ENCODE assay signal across 8 cellular contexts in the genomic region with DNA sequence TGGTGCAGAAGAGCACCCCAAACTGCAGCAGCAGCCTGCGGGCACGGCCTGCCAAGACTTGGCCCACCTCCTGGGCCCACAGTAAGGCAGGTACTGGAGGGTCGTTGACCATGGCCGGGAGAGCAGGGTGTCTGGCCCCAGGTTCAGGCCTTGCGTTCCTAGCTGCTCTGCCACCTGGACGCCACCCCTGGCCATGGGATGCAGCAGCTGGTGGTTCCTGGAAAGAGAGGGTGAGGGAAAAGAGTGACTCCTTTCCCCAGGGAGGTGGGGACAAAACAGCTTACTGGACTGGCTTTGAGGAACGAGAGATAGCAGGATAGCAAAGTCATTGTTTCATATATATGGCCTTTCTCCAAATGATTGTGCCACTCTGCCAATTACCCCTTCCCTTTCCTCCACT. TPM values are rescaled to one million over a fixed set of nuclear protein-coding genes. Genes with fewer than 3 reads are reported as not detected.
DNase-seq lines count a peak whose midpoint lies in the region; ATAC-seq, FAIRE-seq and TF ChIP-seq lines count a peak whose summit lies in the region.

No MANE protein-coding gene starts in this region.

- peak overlapping the region; percentile 88 for H3K4me3 ChIP-seq in HUES6 (ENCODE audit: low read depth, low read length)
- peak overlapping the region; percentile 59 to 95 (median 72) for H3K4me3 ChIP-seq in keratinocyte (ENCODE audit: control insufficient read depth in 2 of 3, extremely low read depth in 1 of 3, insufficient read depth in 2 of 3, low read depth in 1 of 3, low read length in 3 of 3)
- peak overlapping the region; percentile 82 for H3K4me3 ChIP-seq in thoracic aorta

- intact Hi-C loops in posterior vena cava (cut with DNase I): no loop called here

- peak overlapping the region; percentile 92 for H2AFZ ChIP-seq in keratinocyte (ENCODE audit: control insufficient read depth, low read length)

- peak overlapping the region; percentile 91 for H3K4me3 Mint-ChIP-seq in activated naive CD8-positive, alpha-beta T cell treated with anti-CD3 and anti-CD28 coated beads, Interleukin-2, amount 10 ng/mL, durations not matched to agents 7 days and 5 days

- no peaks in the 10 kb centered on the region for H3K9me3 Mint-ChIP-seq in activated naive CD8-positive, alpha-beta T cell treated with anti-CD3 and anti-CD28 coated beads, Interleukin-2, amount 10 ng/mL, durations not matched to agents 7 days and 5 days

- DNase-seq in Ammon's horn (ENCODE audit: low spot score) (peak; percentile 11), keratinocyte (ENCODE audit: low read depth, low spot score) (no peak), thoracic aorta (ENCODE audit: low spot score) (no peak), hippocampal formation (lab: John Stamatoyannopoulos, UW) (no peak), posterior vena cava (ENCODE audit: low spot score) (no peak)
- DNase-seq in activated naive CD8-positive, alpha-beta T cell treated with anti-CD3 and anti-CD28 coated beads, Interleukin-2, amount 10 ng/mL, durations not matched to agents 7 days and 5 days: no peak

- H3K4me2 ChIP-seq in keratinocyte (ENCODE audit: control insufficient read depth, extremely low read depth, insufficient read depth, low read depth, low read length): peak overlapping the region; percentile 99

- no peak for ATAC-seq in activated naive CD8-positive, alpha-beta T cell treated with anti-CD3 and anti-CD28 coated beads, Interleukin-2, amount 10 ng/mL, durations not matched to agents 7 days and 5 days (ENCODE audit: low read depth)
- ATAC-seq in thoracic aorta (ENCODE audit: insufficient number of reproducible peaks, low FRiP score, low read depth) (no peak), GM18861 (IDR thresholded peaks at IDR 0.05; ENCODE audit: unreplicated experiment) (no peak)

- H3K36me3 Mint-ChIP-seq in activated naive CD8-positive, alpha-beta T cell treated with anti-CD3 and anti-CD28 coated beads, Interleukin-2, amount 10 ng/mL, durations not matched to agents 7 days and 5 days: peaks cover 13% of the 10 kb centered on the region

- no peak overlapping the region for H3K27ac ChIP-seq in HUES6 (ENCODE audit: low read depth, low read length)
- H3K27ac ChIP-seq in keratinocyte (ENCODE audit: control insufficient read depth, insufficient read depth, low read length): peak overlapping the region; percentile 87
- H3K27ac ChIP-seq in thoracic aorta: peak overlapping the region; percentile 59 to 74

- H3K9ac ChIP-seq in HUES6 (ENCODE audit: low read length): peak overlapping the region; percentile 76
- H3K9ac ChIP-seq in keratinocyte (ENCODE audit: control insufficient read depth, extremely low read depth, insufficient read depth, low read length): peak overlapping the region; percentile 86

- H3K27me3 ChIP-seq in HUES6 (ENCODE audit: control insufficient read depth, insufficient read depth, low read length): no peaks in the 10 kb centered on the region
- no peaks in the 10 kb centered on the region for H3K27me3 ChIP-seq in keratinocyte (ENCODE audit: control insufficient read depth, extremely low read depth, insufficient read depth, low read length)
- H3K27me3 ChIP-seq in thoracic aorta (replicated peaks; ENCODE audit: insufficient read depth): no peaks in the 10 kb centered on the region

- FAIRE-seq in keratinocyte (lab: Jason Lieb, UNC): no peak

- dilution Hi-C loops in keratinocyte (cut with MboI; ENCODE audit: extremely low pct_ligation_motif_present, low sequenced_read_pairs): no loop called here

- no peaks in the 10 kb centered on the region for H4K20me1 ChIP-seq in keratinocyte (ENCODE audit: control insufficient read depth, extremely low read depth, insufficient read depth, low read length)

- H3K27ac Mint-ChIP-seq in activated naive CD8-positive, alpha-beta T cell treated with anti-CD3 and anti-CD28 coated beads, Interleukin-2, amount 10 ng/mL, durations not matched to agents 7 days and 5 days: peak overlapping the region; percentile 73

- peaks cover 29% of the 10 kb centered on the region for H3K36me3 ChIP-seq in HUES6 (ENCODE audit: control insufficient read depth, insufficient read depth, low read length)
- H3K36me3 ChIP-seq in keratinocyte (ENCODE audit: control insufficient read depth in 2 of 2, extremely low read depth in 1 of 2, insufficient read depth in 2 of 2, low read length in 2 of 2): peaks cover 2 to 8% of the 10 kb centered on the region in 2 experiments
- H3K36me3 ChIP-seq in thoracic aorta: peaks cover under 1% of the 10 kb centered on the region

- TF ChIP-seq CTCF in keratinocyte (optimal IDR thresholded peaks at IDR 0.05 in 1 of 3, IDR thresholded peaks at IDR 0.05 in 1 of 3, conservative IDR thresholded peaks at IDR 0.05 in 1 of 3; ENCODE audit: extremely low read depth in 1 of 3, insufficient read depth in 2 of 3, low read length in 3 of 3): peak in 2 of 3 experiments; percentile 13 to 26
- no peak for TF ChIP-seq CTCF in thoracic aorta (IDR thresholded peaks at IDR 0.05)

- peaks cover 35% of the 10 kb centered on the region for H3K4me1 Mint-ChIP-seq in activated naive CD8-positive, alpha-beta T cell treated with anti-CD3 and anti-CD28 coated beads, Interleukin-2, amount 10 ng/mL, durations not matched to agents 7 days and 5 days

- POLR2A ChIA-PET in activated naive CD8-positive, alpha-beta T cell treated with anti-CD3 and anti-CD28 coated beads, Interleukin-2, amount 10 ng/mL, durations not matched to agents 7 days and 5 days (lab: Charles Lee): interaction anchor here (0.7 to 8.3 kb wide), 18 partner anchors 9 to 176 kb away, joined by 3 to 107 read pairs (median 4); partner anchors contain the start of genes C11orf98, CSKMT, HNRNPUL2 and LBHD1

- H3K27me3 Mint-ChIP-seq in activated naive CD8-positive, alpha-beta T cell treated with anti-CD3 and anti-CD28 coated beads, Interleukin-2, amount 10 ng/mL, durations not matched to agents 7 days and 5 days: no peaks in the 10 kb centered on the region

- H3K4me1 ChIP-seq in HUES6 (ENCODE audit: control insufficient read depth, insufficient read depth, low read length) (peaks cover 20% of the 10 kb centered on the region), keratinocyte (ENCODE audit: control insufficient read depth, extremely low read depth, insufficient read depth, low read length) (peaks cover 36% of the 10 kb centered on the region), thoracic aorta (ENCODE audit: control insufficient read depth in 1 of 2, low read depth in 2 of 2) (peaks cover 12 to 39% of the 10 kb centered on the region in 2 donors)

- H3K79me2 ChIP-seq in keratinocyte (ENCODE audit: control insufficient read depth, insufficient read depth, low read length): no peaks in the 10 kb centered on the region

- no peaks in the 10 kb centered on the region for H3K9me1 ChIP-seq in keratinocyte (ENCODE audit: control insufficient read depth, extremely low read depth, insufficient read depth, low read length)

- H3K9me3 ChIP-seq in HUES6 (ENCODE audit: control insufficient read depth, insufficient read depth, low read depth, low read length) (no peaks in the 10 kb centered on the region), keratinocyte (ENCODE audit: control insufficient read depth, low read depth, low read length) (no peaks in the 10 kb centered on the region), thoracic aorta (no peaks in the 10 kb centered on the region)

RNA-seq across cellular contexts. Expression of gene BSCL2, which starts 1.8 kb away (rescaled TPM):
- total RNA-seq in activated naive CD8-positive, alpha-beta T cell treated with anti-CD3 and anti-CD28 coated beads, Interleukin-2, amount 10 ng/mL, durations not matched to agents 7 days and 5 days: 10 to 100 TPM; 29.9 to 39.4 TPM
- 21.9 to 50.5 TPM (median 38.6 TPM) in 3 replicates for polyA plus RNA-seq in keratinocyte
- polyA plus RNA-seq in keratinocyte (2011; ENCODE audit: low read depth): 3.9 TPM
- polyA plus RNA-seq in keratinocyte (2011; cell fraction: cytosol; rRNA removed): 34.8 and 37.2 TPM in 2 replicates
- 18.7 and 37.1 TPM in 2 replicates for polyA plus RNA-seq in keratinocyte (2011; cell fraction: nucleus; rRNA removed)
- 22.3 and 57.9 TPM in 2 replicates for polyA plus RNA-seq in keratinocyte (2012; ENCODE audit: low replicate concordance)
- 50.9 to 87.0 TPM (median 71.8 TPM) in 3 replicates for polyA minus RNA-seq in keratinocyte
- 55.4 TPM for polyA minus RNA-seq in keratinocyte (2011; cell fraction: cytosol; rRNA and poly(A)+ RNA removed)
- 19.2 and 19.8 TPM in 2 replicates for polyA minus RNA-seq in keratinocyte (2011; cell fraction: nucleus; rRNA and poly(A)+ RNA removed)
- total RNA-seq in thoracic aorta (10 to 100 TPM; 14.0 to 50.9 TPM), posterior vena cava (10 to 100 TPM; 30.6 to 54.8 TPM)

RNA-seq across cellular contexts. Expression of gene GNG3, which starts 2.1 kb away (rescaled TPM):
- total RNA-seq in activated naive CD8-positive, alpha-beta T cell treated with anti-CD3 and anti-CD28 coated beads, Interleukin-2, amount 10 ng/mL, durations not matched to agents 7 days and 5 days: not detected
- polyA plus RNA-seq in keratinocyte: not detected in 3 replicates
- not detected for polyA plus RNA-seq in keratinocyte (2011; ENCODE audit: low read depth)
- not detected in 2 replicates for polyA plus RNA-seq in keratinocyte (2011; cell fraction: cytosol; rRNA removed)
- polyA plus RNA-seq in keratinocyte (2011; cell fraction: nucleus; rRNA removed): not detected in 2 replicates
- polyA plus RNA-seq in keratinocyte (2012; ENCODE audit: low replicate concordance): not detected in 2 replicates
- not detected in 3 replicates for polyA minus RNA-seq in keratinocyte
- polyA minus RNA-seq in keratinocyte (2011; cell fraction: cytosol; rRNA and poly(A)+ RNA removed): not detected
- not detected in 2 replicates for polyA minus RNA-seq in keratinocyte (2011; cell fraction: nucleus; rRNA and poly(A)+ RNA removed)
- total RNA-seq in thoracic aorta (not detected), posterior vena cava (not detected)

RNA-seq across cellular contexts. Expression of gene LRRN4CL, which starts 16.1 kb away (rescaled TPM):
- under 1 TPM; 0.19 to 0.23 TPM for total RNA-seq in activated naive CD8-positive, alpha-beta T cell treated with anti-CD3 and anti-CD28 coated beads, Interleukin-2, amount 10 ng/mL, durations not matched to agents 7 days and 5 days
- polyA plus RNA-seq in keratinocyte: 0.08 TPM in 3 replicates
- not detected for polyA plus RNA-seq in keratinocyte (2011; ENCODE audit: low read depth)
- 0.04 TPM in 2 replicates for polyA plus RNA-seq in keratinocyte (2011; cell fraction: cytosol; rRNA removed)
- 0.23 and 0.28 TPM in 2 replicates for polyA plus RNA-seq in keratinocyte (2011; cell fraction: nucleus; rRNA removed)
- polyA plus RNA-seq in keratinocyte (2012; ENCODE audit: low replicate concordance): 0.39 TPM in 1 of 2 replicates, not detected in the other
- 0.13 to 0.36 TPM (median 0.13 TPM) in 3 replicates for polyA minus RNA-seq in keratinocyte
- not detected for polyA minus RNA-seq in keratinocyte (2011; cell fraction: cytosol; rRNA and poly(A)+ RNA removed)
- 0.39 and 0.42 TPM in 2 replicates for polyA minus RNA-seq in keratinocyte (2011; cell fraction: nucleus; rRNA and poly(A)+ RNA removed)
- total RNA-seq in thoracic aorta: 10 to 100 TPM; 10.5 to 22.5 TPM
- 10 to 100 TPM; 13.9 to 14.8 TPM for total RNA-seq in posterior vena cava

RNA-seq across cellular contexts. Expression of gene HNRNPUL2, which starts 21.9 kb away (rescaled TPM):
- 10 to 100 TPM; 67.9 to 72.5 TPM for total RNA-seq in activated naive CD8-positive, alpha-beta T cell treated with anti-CD3 and anti-CD28 coated beads, Interleukin-2, amount 10 ng/mL, durations not matched to agents 7 days and 5 days
- polyA plus RNA-seq in keratinocyte: 17.2 to 29.0 TPM (median 20.3 TPM) in 3 replicates
- polyA plus RNA-seq in keratinocyte (2011; ENCODE audit: low read depth): 17.3 TPM
- polyA plus RNA-seq in keratinocyte (2011; cell fraction: cytosol; rRNA removed): 26.5 and 31.2 TPM in 2 replicates
- polyA plus RNA-seq in keratinocyte (2011; cell fraction: nucleus; rRNA removed): 44.7 and 47.5 TPM in 2 replicates
- 27.0 and 57.0 TPM in 2 replicates for polyA plus RNA-seq in keratinocyte (2012; ENCODE audit: low replicate concordance)
- 10.2 to 19.5 TPM (median 13.6 TPM) in 3 replicates for polyA minus RNA-seq in keratinocyte
- polyA minus RNA-seq in keratinocyte (2011; cell fraction: cytosol; rRNA and poly(A)+ RNA removed): 13.6 TPM
- polyA minus RNA-seq in keratinocyte (2011; cell fraction: nucleus; rRNA and poly(A)+ RNA removed): 12.9 and 22.8 TPM in 2 replicates
- total RNA-seq in thoracic aorta (10 to 100 TPM; 21.3 to 41.8 TPM), posterior vena cava (10 to 100 TPM; 45.5 to 45.9 TPM)

RNA-seq across cellular contexts. Expression of gene TTC9C, which starts 22.9 kb away (rescaled TPM):
- 10 to 100 TPM; 49.5 to 56.4 TPM for total RNA-seq in activated naive CD8-positive, alpha-beta T cell treated with anti-CD3 and anti-CD28 coated beads, Interleukin-2, amount 10 ng/mL, durations not matched to agents 7 days and 5 days
- polyA plus RNA-seq in keratinocyte: 14.7 to 26.1 TPM (median 23.8 TPM) in 3 replicates
- 20.3 TPM for polyA plus RNA-seq in keratinocyte (2011; ENCODE audit: low read depth)
- polyA plus RNA-seq in keratinocyte (2011; cell fraction: cytosol; rRNA removed): 11.7 and 11.9 TPM in 2 replicates
- polyA plus RNA-seq in keratinocyte (2011; cell fraction: nucleus; rRNA removed): 31.7 and 36.5 TPM in 2 replicates
- 17.7 and 30.0 TPM in 2 replicates for polyA plus RNA-seq in keratinocyte (2012; ENCODE audit: low replicate concordance)
- polyA minus RNA-seq in keratinocyte: 9.5 to 12.0 TPM (median 10.0 TPM) in 3 replicates
- 7.1 TPM for polyA minus RNA-seq in keratinocyte (2011; cell fraction: cytosol; rRNA and poly(A)+ RNA removed)
- 5.1 and 9.7 TPM in 2 replicates for polyA minus RNA-seq in keratinocyte (2011; cell fraction: nucleus; rRNA and poly(A)+ RNA removed)
- total RNA-seq in thoracic aorta (10 to 100 TPM in 1 of 2 donors, 1 to 10 TPM in 1; 9.1 to 14.5 TPM), posterior vena cava (10 to 100 TPM; 19.0 to 20.6 TPM)

Comparison
In these comparisons a context has a peak if more than half of its experiments do, and no peak if none do; other contexts are left out.
1. RNA of gene LRRN4CL, which starts 16.1 kb away (total RNA-seq): 10.5 to 22.5 TPM in thoracic aorta and 13.9 to 14.8 TPM in posterior vena cava; 0.19 to 0.23 TPM in activated naive CD8-positive, alpha-beta T cell treated with anti-CD3 and anti-CD28 coated beads, Interleukin-2, amount 10 ng/mL, durations not matched to agents 7 days and 5 days; every median in the first group is over 4 times any median in the second.
2. Peak in every context shown above with its lines, with median percentiles within 50 percentile points of each other: H3K4me3 ChIP-seq.